Comparison of ENCODE assay signal across 9 cellular contexts in genomic region chr1:226871636-226872327, GRCh38. TPM values are rescaled to one million over a fixed set of nuclear protein-coding genes. Genes with fewer than 3 reads are reported as not detected.
DNase-seq lines count a peak whose midpoint lies in the region; ATAC-seq, FAIRE-seq and TF ChIP-seq lines count a peak whose summit lies in the region.
"Had no signal": no experiment of that assay in that cellular context is flagged by ENCODE, and none has a peak within 500 bp of the region (broad histone marks: within the 10 kb centered on the region; RNA-seq: fewer than 3 reads in every experiment).

No MANE protein-coding gene starts in this region.

- H3K36me3 Mint-ChIP-seq in activated T-helper 1 cell treated with anti-CD3 and anti-CD28 coated beads, Interleukin-12 subunit alpha, Interleukin-12 subunit beta, Interleukin-2, Interleukin-4 antibody, amounts not matched to agents 30 ng/mL and 10 ng/mL and 1 ng/mL, durations not matched to agents 14 hours and 24 hours and 36 hours (ENCODE audit: low read depth) = peaks cover 1% of the 10 kb centered on the region

- no peak overlapping the region; a peak in 2 of 4 replicates for H3K4me3 ChIP-seq in SK-N-SH (ENCODE audit: low read depth in 2 of 2, low read length in 1 of 2)
- H3K4me3 ChIP-seq in spleen = peak overlapping the region in 6 of 8 donors; percentile 58 to 91 (median 84)
- H3K4me3 ChIP-seq in uterus = peak overlapping the region in 1 of 2 donors; percentile 70

- POLR2A ChIA-PET in SK-N-SH (lab: Yijun Ruan, JAX) = no interaction called here

- H3F3A ChIP-seq in SK-N-SH (replicated peaks; ENCODE audit: insufficient read depth) = peaks cover 4% of the 10 kb centered on the region

- TF ChIP-seq POLR2A in spleen (IDR thresholded peaks at IDR 0.05) = no peak
- TF ChIP-seq POLR2A in uterus (IDR thresholded peaks at IDR 0.05) = no peak
- no peak for TF ChIP-seq POLR2A in GM12891 (IDR thresholded peaks at IDR 0.05; ENCODE audit: low read depth, low read length)

- ATAC-seq in SK-N-SH treated with all-trans-retinoic acid at 6 μM for 48 hours = no peak

- H3K9me3 Mint-ChIP-seq in activated T-helper 1 cell treated with anti-CD3 and anti-CD28 coated beads, Interleukin-12 subunit alpha, Interleukin-12 subunit beta, Interleukin-2, Interleukin-4 antibody, amounts not matched to agents 30 ng/mL and 10 ng/mL and 1 ng/mL, durations not matched to agents 14 hours and 24 hours and 36 hours = no peaks in the 10 kb centered on the region

- H3K36me3 ChIP-seq in SK-N-SH (replicated peaks in 1 of 2; ENCODE audit: control insufficient read depth in 1 of 2, insufficient read depth in 2 of 2, low read length in 1 of 2) = peaks cover 3 to 10% of the 10 kb centered on the region in 2 experiments
- H3K36me3 ChIP-seq in spleen = peaks cover 0 to 16% (median under 1%) of the 10 kb centered on the region in 6 donors
- no peaks in the 10 kb centered on the region for H3K36me3 ChIP-seq in uterus

- H3K79me2 ChIP-seq in SK-N-SH (ENCODE audit: insufficient read depth) = no peaks in the 10 kb centered on the region

- FAIRE-seq in GM12891 (lab: Jason Lieb, UNC) = no peak

- no peak overlapping the region for H3K27ac Mint-ChIP-seq in activated T-helper 1 cell treated with anti-CD3 and anti-CD28 coated beads, Interleukin-12 subunit alpha, Interleukin-12 subunit beta, Interleukin-2, Interleukin-4 antibody, amounts not matched to agents 30 ng/mL and 10 ng/mL and 1 ng/mL, durations not matched to agents 14 hours and 24 hours and 36 hours

- TF ChIP-seq EP300 in SK-N-SH (IDR thresholded peaks at IDR 0.05; ENCODE audit: borderline replicate concordance in 1 of 2, low read depth in 1 of 2, low read length in 1 of 2) = no peak

- H3K27ac ChIP-seq in SK-N-SH (ENCODE audit: low read depth in 2 of 2, low read length in 1 of 2) = no peak overlapping the region
- H3K27ac ChIP-seq in spleen = peak overlapping the region in 4 of 8 donors; percentile 24 to 87 (median 86)
- peak overlapping the region in 1 of 2 donors; percentile 80 for H3K27ac ChIP-seq in uterus

- peaks cover 17% of the 10 kb centered on the region for H3K27me3 Mint-ChIP-seq in activated T-helper 1 cell treated with anti-CD3 and anti-CD28 coated beads, Interleukin-12 subunit alpha, Interleukin-12 subunit beta, Interleukin-2, Interleukin-4 antibody, amounts not matched to agents 30 ng/mL and 10 ng/mL and 1 ng/mL, durations not matched to agents 14 hours and 24 hours and 36 hours (ENCODE audit: insufficient read depth)

- intact Hi-C loops in activated T-helper 1 cell treated with anti-CD3 and anti-CD28 coated beads, Interleukin-12 subunit alpha, Interleukin-12 subunit beta, Interleukin-2, Interleukin-4 antibody, amounts not matched to agents 30 ng/mL and 10 ng/mL and 1 ng/mL, durations not matched to agents 14 hours and 24 hours and 36 hours (cut with micrococcal nuclease) = no loop called here
- intact Hi-C loops in spleen (cut with DNase I; ENCODE audit: low total_unique reads) = no loop called here
- intact Hi-C loops in uterus (cut with DNase I; ENCODE audit: low total_unique reads) = loop anchor here (5.0 kb wide), 1 partner anchor 106 kb away; no protein-coding TSS in a partner anchor

- peaks cover 0 to 11% of the 10 kb centered on the region in 2 experiments; a peak in 1 of 4 replicates for H3K4me1 ChIP-seq in SK-N-SH (ENCODE audit: control insufficient read depth in 1 of 2, insufficient read depth in 2 of 2, low read depth in 1 of 2, low read length in 1 of 2)
- peaks cover 7 to 67% (median 43%) of the 10 kb centered on the region in 6 donors for H3K4me1 ChIP-seq in spleen
- H3K4me1 ChIP-seq in uterus = peaks cover 0 to 10% of the 10 kb centered on the region in 2 donors

- no peak for DNase-seq in SK-N-SH
- DNase-seq in activated T-helper 1 cell treated with anti-CD3 and anti-CD28 coated beads, Interleukin-12 subunit alpha, Interleukin-12 subunit beta, Interleukin-2, Interleukin-4 antibody, amounts not matched to agents 30 ng/mL and 10 ng/mL and 1 ng/mL, durations not matched to agents 14 hours and 24 hours and 36 hours (ENCODE audit: low spot score) = no peak
- peak; percentile 46 for DNase-seq in islet precursor cell
- DNase-seq in spleen = peak; percentile 69
- DNase-seq in uterus = no peak
- no peak for DNase-seq in GM12891 (ENCODE audit: insufficient read length, low spot score)
- DNase-seq in HUDEP-2 (lab: John Stamatoyannopoulos, UW; ENCODE audit: unreplicated experiment in 76 of 76) = no peak
- DNase-seq: substantia nigra had no signal

- WGBS in SK-N-SH (ENCODE audit: low lambda C conversion rate) = 94% methylated on average over 8 of the region's 14 CpGs
- 86 to 91% (median 88%) methylated on average over 14 of the region's 14 CpGs for WGBS in spleen, 5 donors

- no peaks in the 10 kb centered on the region for H4K20me1 ChIP-seq in SK-N-SH (ENCODE audit: insufficient read depth)

- no peak for TF ChIP-seq RAD21 in SK-N-SH (IDR thresholded peaks at IDR 0.05; ENCODE audit: low read length)

- H3K27me3 ChIP-seq in SK-N-SH (ENCODE audit: insufficient read depth) (no peaks in the 10 kb centered on the region), spleen (replicated peaks in 1 of 7) (peaks cover 0 to 11% (median 0%) of the 10 kb centered on the region in 7 donors), uterus (no peaks in the 10 kb centered on the region)

- peaks cover 22% of the 10 kb centered on the region for H3K4me1 Mint-ChIP-seq in activated T-helper 1 cell treated with anti-CD3 and anti-CD28 coated beads, Interleukin-12 subunit alpha, Interleukin-12 subunit beta, Interleukin-2, Interleukin-4 antibody, amounts not matched to agents 30 ng/mL and 10 ng/mL and 1 ng/mL, durations not matched to agents 14 hours and 24 hours and 36 hours (ENCODE audit: low read depth)

- TF ChIP-seq CTCF in SK-N-SH (IDR thresholded peaks at IDR 0.05) (no peak), spleen (IDR thresholded peaks at IDR 0.05 in 8 of 11, conservative IDR thresholded peaks at IDR 0.05 in 3 of 11) (no peak), uterus (IDR thresholded peaks at IDR 0.05) (no peak)

- peak overlapping the region; percentile 81 for H3K4me3 Mint-ChIP-seq in activated T-helper 1 cell treated with anti-CD3 and anti-CD28 coated beads, Interleukin-12 subunit alpha, Interleukin-12 subunit beta, Interleukin-2, Interleukin-4 antibody, amounts not matched to agents 30 ng/mL and 10 ng/mL and 1 ng/mL, durations not matched to agents 14 hours and 24 hours and 36 hours

- CTCF ChIA-PET in SK-N-SH (lab: Yijun Ruan, JAX) = interaction anchor here (0.7 to 1.8 kb wide), 4 partner anchors 10 to 1259 kb away, joined by 3 to 5 read pairs (median 4); no protein-coding TSS in a partner anchor

- no peak overlapping the region for H2AFZ ChIP-seq in SK-N-SH (ENCODE audit: low read depth)

- H3K4me2 ChIP-seq in SK-N-SH = peak overlapping the region; percentile 92

- no peaks in the 10 kb centered on the region for H3K9me2 ChIP-seq in SK-N-SH

- no peaks in the 10 kb centered on the region for H3K9me3 ChIP-seq in SK-N-SH
- no peaks in the 10 kb centered on the region for H3K9me3 ChIP-seq in spleen
- H3K9me3 ChIP-seq in uterus = no peaks in the 10 kb centered on the region

- no peak overlapping the region for H3K9ac ChIP-seq in SK-N-SH

TF ChIP-seq in SK-N-SH, 30 proteins besides CTCF, POLR2A, EP300 and RAD21:
- TF ChIP-seq TCF12 (IDR thresholded peaks at IDR 0.05) = no peak
- TF ChIP-seq MAX (IDR thresholded peaks at IDR 0.05; ENCODE audit: low read depth) = no peak

TF ChIP-seq in SK-N-SH treated with all-trans-retinoic acid at 6 μM for 48 hours, 23 proteins besides CTCF, POLR2A, EP300 and RAD21 (continues in another document):
- TF ChIP-seq CREB5 (CRISPR knock-in tag; IDR thresholded peaks at IDR 0.05; ENCODE audit: low read depth) = no peak
- no peak for TF ChIP-seq ZNF565 (CRISPR knock-in tag; conservative IDR thresholded peaks at IDR 0.05; ENCODE audit: low read depth)

TF ChIP-seq in GM12891, 5 proteins besides CTCF, POLR2A, EP300 and RAD21:
- TF ChIP-seq TAF1 (IDR thresholded peaks at IDR 0.05; ENCODE audit: low read depth, low read length) (no peak), POU2F2 (IDR thresholded peaks at IDR 0.05; ENCODE audit: low read depth, low read length) (no peak), PAX5 (IDR thresholded peaks at IDR 0.05; ENCODE audit: insufficient read depth, low read length, severe bottlenecking) (no peak), POLR2AphosphoS5 (IDR thresholded peaks at IDR 0.05; ENCODE audit: low read depth, low read length) (no peak), SPI1 (IDR thresholded peaks at IDR 0.05; ENCODE audit: low read depth, low read length) (no peak)

RNA-seq across cellular contexts. Expression of gene PSEN2, which starts 1.4 kb away (rescaled TPM):
- polyA plus RNA-seq in SK-N-SH (2012; rRNA removed) (20.2 and 31.6 TPM in 2 replicates), spleen (10 to 100 TPM in 1 of 3 donors, 1 to 10 TPM in 2; 6.3 to 16.7 (median 8.9) TPM)
- polyA plus RNA-seq in SK-N-SH (2012; cell fraction: cytosol; rRNA removed) = 12.3 and 17.8 TPM in 2 replicates
- 45.3 TPM in 2 replicates for polyA plus RNA-seq in SK-N-SH (2012; cell fraction: nucleus; rRNA removed)
- 13.5 and 14.3 TPM in 2 replicates for total RNA-seq in activated T-helper 1 cell treated with anti-CD3 and anti-CD28 coated beads, Interleukin-12 subunit alpha, Interleukin-12 subunit beta, Interleukin-2, Interleukin-4 antibody, amounts not matched to agents 30 ng/mL and 10 ng/mL and 1 ng/mL, durations not matched to agents 14 hours and 24 hours and 36 hours
- total RNA-seq in spleen (10 to 100 TPM; 24.5 to 57.0 (median 38.3) TPM), uterus (10 to 100 TPM; 12.8 to 80.9 (median 31.3) TPM)
- polyA plus RNA-seq in GM12891 (2012; ENCODE audit: low read depth, missing spikeins) = 2.9 TPM

Comparison
In these comparisons a context has a peak if more than half of its experiments do, and no peak if none do; other contexts are left out.
1. DNase-seq: peak in islet precursor cell (single experiment) and spleen (single experiment); none in SK-N-SH (single experiment), activated T-helper 1 cell treated with anti-CD3 and anti-CD28 coated beads, Interleukin-12 subunit alpha, Interleukin-12 subunit beta, Interleukin-2, Interleukin-4 antibody, amounts not matched to agents 30 ng/mL and 10 ng/mL and 1 ng/mL, durations not matched to agents 14 hours and 24 hours and 36 hours (single experiment), uterus (0 of 2), GM12891 (single experiment) and HUDEP-2 (0 of 76).
2. H3K4me3 ChIP-seq: peak in spleen (6 of 8); none in SK-N-SH (0 of 2).